In genomic region chr10:132925071-132925561, GRCh38 we compare ENCODE assay signal across 15 cellular contexts. TPM values are rescaled to one million over a fixed set of nuclear protein-coding genes. Genes with fewer than 3 reads are reported as not detected.
DNase-seq lines count a peak whose midpoint lies in the region; ATAC-seq, FAIRE-seq and TF ChIP-seq lines count a peak whose summit lies in the region.
"Had no signal": no experiment of that assay in that cellular context is flagged by ENCODE, and none has a peak within 500 bp of the region (broad histone marks: within the 10 kb centered on the region; RNA-seq: fewer than 3 reads in every experiment).

No MANE protein-coding gene starts in this region.

- H3K36me3 ChIP-seq in heart right ventricle (no peaks in the 10 kb centered on the region), HEK293 (ENCODE audit: control insufficient read depth in 2 of 2, insufficient read depth in 1 of 2, low read length in 2 of 2) (no peaks in the 10 kb centered on the region)
- H3K36me3 ChIP-seq: BLaER1 treated with 17β-estradiol and CSF1 and Interleukin-3, amounts not matched to agents 10 nM and 100 nM; HAP-1 had no signal

- intact Hi-C loops in Right ventricle myocardium inferior (cut with DNase I), result no loop called here
- intact Hi-C loops in heart right ventricle (cut with DNase I), result no loop called here
- intact Hi-C loops in posterior vena cava (cut with DNase I), result no loop called here

- TF ChIP-seq CTCF in heart right ventricle (IDR thresholded peaks at IDR 0.05), result no peak
- TF ChIP-seq CTCF in HEK293 (tag by site-specific recombination; IDR thresholded peaks at IDR 0.05), result no peak

- no peaks in the 10 kb centered on the region for H3K4me1 ChIP-seq in heart right ventricle
- H3K4me1 ChIP-seq in HEK293 (ENCODE audit: control insufficient read depth, insufficient read depth, low read length), result no peaks in the 10 kb centered on the region
- H3K4me1 ChIP-seq: HAP-1 had no signal

- ATAC-seq in Right ventricle myocardium inferior (no peak), heart right ventricle (no peak)

- peaks cover 0 to 15% (median 0%) of the 10 kb centered on the region in 7 donors for H3K27me3 ChIP-seq in heart right ventricle

- H3K9me3 ChIP-seq in heart right ventricle (no peaks in the 10 kb centered on the region), HEK293 (ENCODE audit: control insufficient read depth, insufficient read depth, low read depth, low read length) (no peaks in the 10 kb centered on the region)
- H3K9me3 ChIP-seq: BLaER1 treated with 17β-estradiol and CSF1 and Interleukin-3, amounts not matched to agents 10 nM and 100 nM; HAP-1 had no signal

- DNase-seq in Right ventricle myocardium inferior (ENCODE audit: missing footprints), result peak; percentile 54
- no peak for DNase-seq in heart right ventricle
- DNase-seq in left kidney (ENCODE audit: low read depth, low spot score), result peak; percentile 13
- DNase-seq in posterior vena cava (ENCODE audit: low spot score), result peak; percentile 71
- no peak for DNase-seq in urothelium cell line (ENCODE audit: low spot score)
- no peak for DNase-seq in NCI-H1048 (lab: John Stamatoyannopoulos, UW)
- DNase-seq: ACHN, Calu3, DMS 273 treated with DMSO at 0.1 percent for 48 hours, HFFc6 had no signal

- H3K27ac ChIP-seq in heart right ventricle (no peak overlapping the region), HEK293 (ENCODE audit: extremely low read depth, low read depth, low read length) (no peak overlapping the region)
- H3K27ac ChIP-seq: BLaER1 treated with 17β-estradiol and CSF1 and Interleukin-3, amounts not matched to agents 10 nM and 100 nM had no signal

- POLR2A ChIA-PET in HEK293 (lab: Yijun Ruan, JAX), result no interaction called here

- CTCF ChIA-PET in HEK293 (lab: Yijun Ruan, JAX), result no interaction called here

- WGBS in heart right ventricle, 2 donors, result 86 to 89% methylated on average over 24 of the region's 24 CpGs

- FAIRE-seq in urothelium cell line (lab: Jason Lieb, UNC), result no peak
- FAIRE-seq: H1 had no signal

- H3K4me3 ChIP-seq in heart right ventricle, result no peak overlapping the region
- H3K4me3 ChIP-seq in HEK293 (ENCODE audit: low read depth, low read length), result no peak overlapping the region
- H3K4me3 ChIP-seq: BLaER1 treated with 17β-estradiol and CSF1 and Interleukin-3, amounts not matched to agents 10 nM and 100 nM; HAP-1 had no signal

TF ChIP-seq in HEK293, 187 proteins besides CTCF, POLR2A, EP300 and RAD21:
- TF ChIP-seq EGR2 (tag by site-specific recombination; IDR thresholded peaks at IDR 0.05; ENCODE audit: low read depth) (peak; percentile 29; the same call in 1 of the 2 replicates), ZFHX2 (tag by site-specific recombination; conservative IDR thresholded peaks at IDR 0.05) (peak; percentile 59), YY1 (tag by site-specific recombination; IDR thresholded peaks at IDR 0.05) (no peak)
TF ChIP-seq in HEK293: peak in this region for 2.

RNA-seq across cellular contexts. Expression of gene CFAP46, which starts 17.3 kb away (rescaled TPM):
- total RNA-seq in Right ventricle myocardium inferior (0.57 TPM), heart right ventricle (1 to 10 TPM in 7 of 10 donors, under 1 TPM in 3; 0.61 to 1.9 (median 1.2) TPM), posterior vena cava (under 1 TPM; 0.14 to 0.81 TPM)
- polyA plus RNA-seq in heart right ventricle, result under 1 TPM; 0.36 to 0.88 TPM
- total RNA-seq: Calu3; CD4-positive, alpha-beta T cell had no signal

Comparison
In these comparisons a context has a peak if more than half of its experiments do, and no peak if none do; other contexts are left out.
1. DNase-seq: peak in Right ventricle myocardium inferior (single experiment), left kidney (single experiment) and posterior vena cava (single experiment); none in heart right ventricle (0 of 2), urothelium cell line (single experiment) and NCI-H1048 (single experiment).